ENCODE assay signal across 5 cellular contexts in genomic region chr22:19548427-19548826, GRCh38. TPM values are rescaled to one million over a fixed set of nuclear protein-coding genes. Genes with fewer than 3 reads are reported as not detected.
"Had no signal": no experiment of that assay in that cellular context is flagged by ENCODE, and none has a peak within 500 bp of the region (broad histone marks: within the 10 kb centered on the region; RNA-seq: fewer than 3 reads in every experiment).

No MANE protein-coding gene starts in this region.

RNA-seq across cellular contexts. Expression of gene CLDN5, which starts 24.2 kb away (rescaled TPM):
- total RNA-seq: fibroblast of villous mesenchyme, foreskin keratinocyte, mammary epithelial cell, mesothelial cell of epicardium had no signal
- polyA plus RNA-seq: fibroblast of lung, foreskin keratinocyte had no signal
